In the genomic region with DNA sequence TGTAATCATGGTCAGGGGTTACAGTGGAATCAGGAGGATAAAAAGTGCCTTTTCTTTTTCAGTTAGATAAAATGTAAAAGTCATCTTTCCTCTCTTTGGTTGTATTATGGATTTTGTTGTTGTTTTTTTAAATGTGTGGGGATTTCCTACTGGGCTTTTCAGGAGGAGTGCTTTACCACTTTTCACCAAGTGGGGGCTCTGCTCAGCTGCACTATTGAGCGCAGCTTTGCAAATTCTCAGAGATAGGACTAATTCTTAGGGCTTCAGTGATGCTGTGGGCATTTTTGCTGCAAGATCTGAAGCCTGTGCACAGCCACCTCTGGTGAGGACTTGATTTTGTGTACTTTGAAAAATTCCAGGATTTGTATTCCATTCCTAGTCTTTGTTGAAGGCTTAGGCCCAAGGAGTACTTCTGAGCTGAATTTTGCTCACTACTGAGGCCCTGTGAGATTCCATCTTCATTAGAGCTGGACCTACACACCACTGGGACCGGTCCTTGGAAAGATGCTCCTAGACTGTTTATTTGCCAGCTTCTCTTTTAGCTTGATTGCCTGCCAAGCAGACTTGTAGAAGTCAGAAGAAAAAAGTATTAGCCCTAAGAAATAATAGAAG, we compare ENCODE assay signal across 9 cellular contexts. TPM values are rescaled to one million over a fixed set of nuclear protein-coding genes. Genes with fewer than 3 reads are reported as not detected.
DNase-seq lines count a peak whose midpoint lies in the region; ATAC-seq, FAIRE-seq and TF ChIP-seq lines count a peak whose summit lies in the region.
"Had no signal": no experiment of that assay in that cellular context is flagged by ENCODE, and none has a peak within 500 bp of the region (broad histone marks: within the 10 kb centered on the region; RNA-seq: fewer than 3 reads in every experiment).

No MANE protein-coding gene starts in this region.

- H3K4me3 Mint-ChIP-seq in activated CD4-positive, alpha-beta T cell treated with anti-CD3 and anti-CD28 coated beads, Interleukin-2, amount 10 ng/mL, durations not matched to agents 7 days and 5 days, result no peak overlapping the region
- no peak overlapping the region for H3K4me3 Mint-ChIP-seq in endothelial cell (ENCODE audit: unreplicated experiment)

- no peaks in the 10 kb centered on the region for H3K27me3 Mint-ChIP-seq in activated CD4-positive, alpha-beta T cell treated with anti-CD3 and anti-CD28 coated beads, Interleukin-2, amount 10 ng/mL, durations not matched to agents 7 days and 5 days
- peaks cover 5% of the 10 kb centered on the region for H3K27me3 Mint-ChIP-seq in endothelial cell (ENCODE audit: unreplicated experiment)

- TF ChIP-seq CTCF in endothelial cell (IDR thresholded peaks at IDR 0.05; ENCODE audit: unreplicated experiment) (peak; percentile 67), pancreas (IDR thresholded peaks at IDR 0.05) (peak in 3 of 4 donors; percentile 26 to 50 (median 28))

- H3K4me1 ChIP-seq in pancreas, result peaks cover 24 to 34% (median 34%) of the 10 kb centered on the region in 3 donors

- no peaks in the 10 kb centered on the region for H3K27me3 ChIP-seq in pancreas

- DNase-seq in activated CD4-positive, alpha-beta T cell treated with anti-CD3 and anti-CD28 coated beads, Interleukin-2, amount 10 ng/mL, durations not matched to agents 7 days and 5 days, result peak; percentile 25
- DNase-seq in activated CD4-positive, alpha-beta T cell treated with anti-CD3 and anti-CD28 coated beads for 4 hours, result no peak
- DNase-seq in NCI-H526 (lab: John Stamatoyannopoulos, UW), result peak; percentile 2 to 54
- DNase-seq in endothelial cell (ENCODE audit: low spot score), result peak; percentile 53
- DNase-seq in pancreas, result peak in 1 of 6 donors; percentile 51
- DNase-seq in GM19240 (ENCODE audit: insufficient read length, low spot score), result no peak
- no peak for DNase-seq in H4 (ENCODE audit: low spot score)
- no peak for DNase-seq in activated CD8-positive, alpha-beta memory T cell treated with anti-CD3 and anti-CD28 coated beads, Interleukin-2, amount 50 U/mL, for 48 hours

- intact Hi-C loops in pancreas (cut with DNase I), result no loop called here

- H3K4me3 ChIP-seq in pancreas, result no peak overlapping the region

- peaks cover 2% of the 10 kb centered on the region for H3K9me3 Mint-ChIP-seq in activated CD4-positive, alpha-beta T cell treated with anti-CD3 and anti-CD28 coated beads, Interleukin-2, amount 10 ng/mL, durations not matched to agents 7 days and 5 days
- no peaks in the 10 kb centered on the region for H3K9me3 Mint-ChIP-seq in endothelial cell (ENCODE audit: unreplicated experiment)

- H3K9me3 ChIP-seq in pancreas, result no peaks in the 10 kb centered on the region

- H3K27ac ChIP-seq in pancreas, result peak overlapping the region in 2 of 4 donors; percentile 80 to 87

- CTCF ChIA-PET in activated CD4-positive, alpha-beta T cell treated with anti-CD3 and anti-CD28 coated beads, Interleukin-2, amount 10 ng/mL, durations not matched to agents 7 days and 5 days (lab: Charles Lee), result interaction anchor here (0.8 to 2.5 kb wide), 8 partner anchors 10 to 212 kb away, joined by 3 to 10 read pairs (median 4); partner anchors contain the start of gene LEO1

- POLR2A ChIA-PET in activated CD4-positive, alpha-beta T cell treated with anti-CD3 and anti-CD28 coated beads, Interleukin-2, amount 10 ng/mL, durations not matched to agents 7 days and 5 days (lab: Charles Lee), result no interaction called here

- ATAC-seq in pancreas, result peak in 1 of 4 donors; percentile 13
- ATAC-seq: right cardiac atrium had no signal

- peaks cover 18% of the 10 kb centered on the region for H3K4me1 Mint-ChIP-seq in activated CD4-positive, alpha-beta T cell treated with anti-CD3 and anti-CD28 coated beads, Interleukin-2, amount 10 ng/mL, durations not matched to agents 7 days and 5 days
- H3K4me1 Mint-ChIP-seq in endothelial cell (ENCODE audit: unreplicated experiment), result peaks cover 2% of the 10 kb centered on the region

- H3K27ac Mint-ChIP-seq in activated CD4-positive, alpha-beta T cell treated with anti-CD3 and anti-CD28 coated beads, Interleukin-2, amount 10 ng/mL, durations not matched to agents 7 days and 5 days, result no peak overlapping the region
- no peak overlapping the region for H3K27ac Mint-ChIP-seq in endothelial cell (ENCODE audit: unreplicated experiment)

- no peaks in the 10 kb centered on the region for H3K36me3 ChIP-seq in pancreas

- FAIRE-seq in pancreas (lab: Jason Lieb, UNC), result no peak

- H3K36me3 Mint-ChIP-seq in activated CD4-positive, alpha-beta T cell treated with anti-CD3 and anti-CD28 coated beads, Interleukin-2, amount 10 ng/mL, durations not matched to agents 7 days and 5 days (ENCODE audit: low read depth), result no peaks in the 10 kb centered on the region
- no peaks in the 10 kb centered on the region for H3K36me3 Mint-ChIP-seq in endothelial cell (ENCODE audit: low read depth, unreplicated experiment)

- 47 to 49% methylated on average over 2 of the region's 2 CpGs for WGBS in pancreas, 2 donors

RNA-seq across cellular contexts. Expression of gene GNB5, which starts 7.5 kb away (rescaled TPM):
- 10 to 100 TPM; 28.5 to 34.2 TPM for total RNA-seq in activated CD4-positive, alpha-beta T cell treated with anti-CD3 and anti-CD28 coated beads, Interleukin-2, amount 10 ng/mL, durations not matched to agents 7 days and 5 days
- total RNA-seq in endothelial cell (ENCODE audit: unreplicated experiment) (11.7 TPM), pancreas (10 to 100 TPM; 12.2 to 19.0 (median 15.6) TPM)
- polyA plus RNA-seq in pancreas, result 10 to 100 TPM; 15.7 to 28.2 TPM
- total RNA-seq in H4 (2014; rRNA removed; shearing (Covaris generic)), result 12.9 and 25.6 TPM in 2 replicates

Comparison
In these comparisons a context has a peak if more than half of its experiments do, and no peak if none do; other contexts are left out.
1. DNase-seq: peak in activated CD4-positive, alpha-beta T cell treated with anti-CD3 and anti-CD28 coated beads, Interleukin-2, amount 10 ng/mL, durations not matched to agents 7 days and 5 days (single experiment), NCI-H526 (2 of 2) and endothelial cell (single experiment); none in activated CD4-positive, alpha-beta T cell treated with anti-CD3 and anti-CD28 coated beads for 4 hours (0 of 2), GM19240 (single experiment), H4 (single experiment) and activated CD8-positive, alpha-beta memory T cell treated with anti-CD3 and anti-CD28 coated beads, Interleukin-2, amount 50 U/mL, for 48 hours (single experiment).